ENCODE assay signal across 11 cellular contexts in the genomic region with DNA sequence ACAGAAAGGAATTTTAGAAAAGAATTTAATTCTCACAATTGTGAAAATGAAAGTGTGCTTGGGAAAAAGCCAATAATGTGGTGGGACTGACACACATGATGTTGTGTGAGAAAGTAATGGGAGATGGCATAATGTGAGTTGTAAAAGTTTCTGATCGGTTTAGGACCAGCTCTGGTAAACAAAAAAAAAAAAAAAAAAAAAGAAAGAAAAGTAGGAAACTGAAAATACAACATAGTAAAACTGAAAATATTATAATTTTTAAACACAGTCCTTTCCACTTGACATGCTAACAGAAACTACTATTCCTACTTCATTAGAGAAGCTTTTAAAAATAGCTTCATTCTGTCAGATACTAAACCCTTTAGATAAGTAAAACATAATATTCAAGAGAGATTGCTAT. TPM values are rescaled to one million over a fixed set of nuclear protein-coding genes. Genes with fewer than 3 reads are reported as not detected.
DNase-seq lines count a peak whose midpoint lies in the region; ATAC-seq and TF ChIP-seq lines count a peak whose summit lies in the region.
"Had no signal": no experiment of that assay in that cellular context is flagged by ENCODE, and none has a peak within 500 bp of the region (broad histone marks: within the 10 kb centered on the region; RNA-seq: fewer than 3 reads in every experiment).

No MANE protein-coding gene starts in this region.

- no peaks in the 10 kb centered on the region for H3K27me3 Mint-ChIP-seq in activated CD4-positive, alpha-beta T cell treated with anti-CD3 and anti-CD28 coated beads for 36 hours

- peaks cover 69% of the 10 kb centered on the region for H3K4me1 ChIP-seq in OCI-LY7 (ENCODE audit: insufficient read depth, low read length, poor library complexity, severe bottlenecking)
- peaks cover 5% of the 10 kb centered on the region for H3K4me1 ChIP-seq in smooth muscle cell (ENCODE audit: low read depth)

- H4K20me1 ChIP-seq in OCI-LY7 (ENCODE audit: insufficient read depth, low read length) (peaks cover 9% of the 10 kb centered on the region; the same call in 1 of the 2 replicates), smooth muscle cell (ENCODE audit: low read depth) (peaks cover 11% of the 10 kb centered on the region)

- intact Hi-C loops in activated CD4-positive, alpha-beta T cell treated with anti-CD3 and anti-CD28 coated beads for 36 hours (cut with DNase I, micrococcal nuclease): loop anchor here in 1 of 2 experiments (2.0 kb wide), 1 partner anchor 29 kb away; the partner anchor contains the start of gene RAP1GDS1
- intact Hi-C loops in OCI-LY7 (cut with micrococcal nuclease; ENCODE audit: unreplicated experiment) (no loop called here), Right ventricle myocardium superior (cut with DNase I) (no loop called here), lower leg skin (cut with DNase I; ENCODE audit: low total_unique reads) (no loop called here)

- H3K9me3 ChIP-seq in OCI-LY7 (ENCODE audit: low read length): no peaks in the 10 kb centered on the region
- H3K9me3 ChIP-seq in smooth muscle cell (replicated peaks; ENCODE audit: low read depth): no peaks in the 10 kb centered on the region

- DNase-seq in activated CD4-positive, alpha-beta T cell treated with anti-CD3 and anti-CD28 coated beads for 36 hours: no peak
- no peak for DNase-seq in activated CD4-positive, alpha-beta T cell treated with anti-CD3 and anti-CD28 coated beads for 4 hours
- no peak for DNase-seq in OCI-LY7 (ENCODE audit: low spot score)
- DNase-seq in smooth muscle cell (lab: John Stamatoyannopoulos, UW; ENCODE audit: unreplicated experiment): no peak
- DNase-seq in Right ventricle myocardium superior: no peak
- DNase-seq in NCI-H1092 treated with DMSO at 0.1 percent for 48 hours (lab: John Stamatoyannopoulos, UW): no peak
- DNase-seq in lower leg skin (ENCODE audit: low spot score in 2 of 2): no peak
- DNase-seq: activated CD4-positive, CD25-positive, alpha-beta regulatory T cell treated with anti-CD3 and anti-CD28 coated beads, Interleukin-2, amount 50 U/mL, for 72 hours; effector CD8-positive, alpha-beta T cell; mesendoderm had no signal

- H3K4me2 ChIP-seq in OCI-LY7 (ENCODE audit: low read length) (peak overlapping the region; percentile 78), smooth muscle cell (peak overlapping the region; percentile 6)

- peak; percentile 52 for ATAC-seq in activated CD4-positive, alpha-beta T cell treated with anti-CD3 and anti-CD28 coated beads for 36 hours
- peak; percentile 65 for ATAC-seq in HG02870 (IDR thresholded peaks at IDR 0.05; ENCODE audit: unreplicated experiment)
- ATAC-seq in Right ventricle myocardium superior (ENCODE audit: poor library complexity): no peak

- CTCF ChIA-PET in activated CD4-positive, alpha-beta T cell treated with anti-CD3 and anti-CD28 coated beads for 36 hours (lab: Charles Lee): interaction anchor here (1.2 kb wide), 1 partner anchor 27 kb away, joined by 5 read pairs; no protein-coding TSS in a partner anchor
- CTCF ChIA-PET in OCI-LY7 (lab: Charles Lee; ENCODE audit: unreplicated experiment): no interaction called here

- POLR2A ChIA-PET in activated CD4-positive, alpha-beta T cell treated with anti-CD3 and anti-CD28 coated beads for 36 hours (lab: Charles Lee): no interaction called here
- POLR2A ChIA-PET in OCI-LY7 (lab: Charles Lee): interaction anchor here (0.6 to 2.6 kb wide), 6 partner anchors 11 to 1667 kb away, joined by 3 to 21 read pairs (median 4); partner anchors contain the start of gene RAP1GDS1

- H3K9me2 ChIP-seq in OCI-LY7 (ENCODE audit: insufficient read depth, low read length): no peaks in the 10 kb centered on the region

- BruUV-seq in OCI-LY7 (replicated peaks; lab: Mats Ljungman, UMichigan): no TSS peak

- TF ChIP-seq CTCF in OCI-LY7 (conservative IDR thresholded peaks at IDR 0.05; ENCODE audit: low read length) (no peak), smooth muscle cell (IDR thresholded peaks at IDR 0.05; ENCODE audit: borderline replicate concordance, insufficient read depth, poor library complexity, severe bottlenecking) (no peak), lower leg skin (IDR thresholded peaks at IDR 0.05) (no peak)

- peak overlapping the region; percentile 26 for H3K4me3 Mint-ChIP-seq in activated CD4-positive, alpha-beta T cell treated with anti-CD3 and anti-CD28 coated beads for 36 hours

- H3K27me3 ChIP-seq in smooth muscle cell (ENCODE audit: low read depth): no peaks in the 10 kb centered on the region

- H3K79me2 ChIP-seq in OCI-LY7 (ENCODE audit: insufficient read depth, low read depth, low read length): peaks cover 92% of the 10 kb centered on the region
- H3K79me2 ChIP-seq in smooth muscle cell (ENCODE audit: low read depth): peaks cover 88% of the 10 kb centered on the region

- peaks cover 50% of the 10 kb centered on the region for H3K4me1 Mint-ChIP-seq in activated CD4-positive, alpha-beta T cell treated with anti-CD3 and anti-CD28 coated beads for 36 hours

- H3K27ac ChIP-seq in OCI-LY7 (ENCODE audit: low read depth, low read length, poor library complexity, severe bottlenecking) (peak overlapping the region; percentile 92), smooth muscle cell (ENCODE audit: low read depth) (no peak overlapping the region)

- no peak for TF ChIP-seq POLR2A in lower leg skin (IDR thresholded peaks at IDR 0.05)

- peak overlapping the region; percentile 51 for H3K27ac Mint-ChIP-seq in activated CD4-positive, alpha-beta T cell treated with anti-CD3 and anti-CD28 coated beads for 36 hours

- H2AFZ ChIP-seq in OCI-LY7 (ENCODE audit: low read length) (no peak overlapping the region), smooth muscle cell (ENCODE audit: low read depth) (no peak overlapping the region)

- peaks cover 14% of the 10 kb centered on the region for H3K36me3 ChIP-seq in OCI-LY7 (ENCODE audit: insufficient read depth, low read length)
- H3K36me3 ChIP-seq in smooth muscle cell (ENCODE audit: low read depth): peaks cover 2% of the 10 kb centered on the region

- 83% methylated on average over 1 of the region's 1 CpG for WGBS in smooth muscle cell (ENCODE audit: low lambda C conversion rate)
- 83 to 84% methylated on average over 1 of the region's 1 CpG for WGBS in lower leg skin, 2 donors

- H3F3A ChIP-seq in smooth muscle cell (ENCODE audit: low read depth): no peaks in the 10 kb centered on the region

- no peak overlapping the region for H3K9ac ChIP-seq in smooth muscle cell (ENCODE audit: low read depth)

- H3K4me3 ChIP-seq in OCI-LY7 (ENCODE audit: low read depth, low read length, poor library complexity, severe bottlenecking): peak overlapping the region; percentile 59
- no peak overlapping the region for H3K4me3 ChIP-seq in smooth muscle cell
- no peak overlapping the region for H3K4me3 ChIP-seq in lower leg skin (ENCODE audit: low read depth, poor library complexity, severe bottlenecking)

- H3K36me3 Mint-ChIP-seq in activated CD4-positive, alpha-beta T cell treated with anti-CD3 and anti-CD28 coated beads for 36 hours (ENCODE audit: low read depth): peaks cover 18% of the 10 kb centered on the region

- H3K9me3 Mint-ChIP-seq in activated CD4-positive, alpha-beta T cell treated with anti-CD3 and anti-CD28 coated beads for 36 hours (ENCODE audit: low read depth): no peaks in the 10 kb centered on the region

RNA-seq across cellular contexts. Expression of gene RAP1GDS1, which starts 28.2 kb away (rescaled TPM):
- 10 to 100 TPM; 41.4 to 50.5 TPM for total RNA-seq in activated CD4-positive, alpha-beta T cell treated with anti-CD3 and anti-CD28 coated beads for 36 hours
- total RNA-seq in OCI-LY7 (2014; rRNA removed; shearing (Covaris generic)): 46.3 and 53.5 TPM in 2 replicates
- total RNA-seq in OCI-LY7 (2022) (57.8 and 59.4 TPM in 2 replicates), smooth muscle cell (48.2 and 67.9 TPM in 2 replicates), Right ventricle myocardium superior (10.5 TPM), lower leg skin (10 to 100 TPM; 24.1 to 29.2 (median 26.5) TPM)
- polyA plus RNA-seq in smooth muscle cell: 28.4 and 29.5 TPM in 2 replicates
